ENCODE assay signal across 18 cellular contexts in the genomic region with DNA sequence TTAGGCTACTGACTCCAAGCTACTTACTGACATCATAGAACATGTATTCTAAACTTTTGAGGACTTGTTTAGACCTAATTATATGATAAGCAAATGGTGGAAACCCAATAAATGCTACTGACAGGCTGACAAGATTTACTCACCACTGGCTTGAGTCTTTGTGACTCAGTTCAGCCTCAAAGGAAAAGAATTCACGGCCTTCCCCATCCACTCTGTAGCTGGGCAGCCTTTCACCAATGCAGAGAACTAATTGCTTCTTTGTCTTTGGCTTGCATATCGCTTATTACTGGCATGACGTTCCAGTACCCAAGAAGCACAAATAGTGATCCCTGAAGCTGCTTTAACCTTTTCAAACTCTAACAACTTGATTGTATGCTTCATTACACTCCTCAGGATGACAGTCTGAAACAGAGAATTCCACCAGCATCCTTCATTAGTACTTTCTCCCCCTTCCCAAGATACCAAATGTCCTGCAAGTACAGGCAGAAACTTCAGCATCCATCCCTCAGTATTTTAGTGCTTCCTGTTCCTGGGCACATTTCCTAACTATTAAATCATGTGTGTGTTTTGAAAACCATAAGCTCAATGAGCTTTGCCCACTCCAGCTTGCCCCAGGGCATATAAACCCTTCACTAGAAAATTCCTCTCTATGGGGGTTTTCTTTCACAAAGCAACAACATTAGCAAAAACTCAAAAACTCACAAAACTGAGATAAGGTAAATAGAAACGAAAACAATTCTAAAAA.
DNase-seq lines count a peak whose midpoint lies in the region; ATAC-seq and TF ChIP-seq lines count a peak whose summit lies in the region.
"Had no signal": no experiment of that assay in that cellular context is flagged by ENCODE, and none has a peak within 500 bp of the region (broad histone marks: within the 10 kb centered on the region; RNA-seq: fewer than 3 reads in every experiment).

No MANE protein-coding gene starts in this region.

- CTCF ChIA-PET in GM10248 (lab: Yijun Ruan, JAX): interaction anchor here (0.7 to 0.8 kb wide), 2 partner anchors 22 to 47 kb away, joined by 3 read pairs; no protein-coding TSS in a partner anchor

- no peak for ATAC-seq in RWPE2 (ENCODE audit: low read depth)
- no peak for ATAC-seq in HG03196 (IDR thresholded peaks at IDR 0.05; ENCODE audit: unreplicated experiment)
- no peak for ATAC-seq in HG02938 (IDR thresholded peaks at IDR 0.05; ENCODE audit: unreplicated experiment)
- ATAC-seq in left ventricle myocardium superior: no peak

- H3K4me1 ChIP-seq in RWPE2 (ENCODE audit: insufficient read depth, poor library complexity, severe bottlenecking): peaks cover 8% of the 10 kb centered on the region
- H3K4me1 ChIP-seq: esophagus squamous epithelium, neural progenitor cell had no signal

- POLR2A ChIA-PET in GM10248 (lab: Yijun Ruan, JAX): no interaction called here

- no peaks in the 10 kb centered on the region for H3K27me3 ChIP-seq in RWPE2 (ENCODE audit: insufficient read depth, poor library complexity, severe bottlenecking)
- H3K27me3 ChIP-seq: esophagus squamous epithelium, neural progenitor cell had no signal

- intact Hi-C loops in left ventricle myocardium superior (cut with micrococcal nuclease): no loop called here

- H3K4me3 ChIP-seq in RWPE2 (ENCODE audit: severe bottlenecking) (no peak overlapping the region), retinal pigment epithelial cell (ENCODE audit: low read length) (no peak overlapping the region)
- H3K4me3 ChIP-seq: esophagus squamous epithelium, neural progenitor cell had no signal

- TF ChIP-seq CTCF in RWPE2 (IDR thresholded peaks at IDR 0.05; ENCODE audit: poor library complexity, severe bottlenecking) (no peak), retinal pigment epithelial cell (conservative IDR thresholded peaks at IDR 0.05; ENCODE audit: low read depth, low read length) (no peak), GM10248 (IDR thresholded peaks at IDR 0.05; ENCODE audit: control extremely low read depth, extremely low read depth, low read depth, missing control alignments) (no peak)

- DNase-seq in GM04504 (ENCODE audit: low read depth) (peak; percentile 62), RWPE2 (ENCODE audit: low spot score) (no peak), fibroblast of peridontal ligament (ENCODE audit: extremely low read depth) (peak; percentile 12), retinal pigment epithelial cell (ENCODE audit: low read depth) (peak; percentile 72), left ventricle myocardium superior (no peak), GM10248 (ENCODE audit: extremely low spot score) (no peak)
- DNase-seq: activated gamma-delta T cell treated with Interleukin-2 at 50 U/mL for 16 hours; cerebellar nuclear complex; COR-L47; esophagus squamous epithelium; immature natural killer cell; NCI-H1417; NCI-H524 treated with DMSO at 0.1 percent for 48 hours; Right ventricle myocardium superior; stimulated activated CD4-positive, alpha-beta T cell treated with anti-CD3 and anti-CD28 coated beads, Interleukin-12 subunit alpha, Interleukin-12 subunit beta, amount 100 ng/mL, for 4 hours had no signal

- peak overlapping the region; percentile 26 for H3K27ac ChIP-seq in RWPE2 (ENCODE audit: poor library complexity, severe bottlenecking)
- H3K27ac ChIP-seq: esophagus squamous epithelium, neural progenitor cell had no signal

- no peaks in the 10 kb centered on the region for H3K36me3 ChIP-seq in RWPE2 (ENCODE audit: low read depth)
- H3K36me3 ChIP-seq: esophagus squamous epithelium, neural progenitor cell had no signal

- H3K9me3 ChIP-seq in RWPE2 (ENCODE audit: severe bottlenecking): no peaks in the 10 kb centered on the region
- H3K9me3 ChIP-seq: esophagus squamous epithelium had no signal

Comparison
In these comparisons a context has a peak if more than half of its experiments do, and no peak if none do; other contexts are left out.
1. DNase-seq: peak in GM04504 (single experiment), fibroblast of peridontal ligament (single experiment) and retinal pigment epithelial cell (single experiment); none in RWPE2 (single experiment), left ventricle myocardium superior (single experiment) and GM10248 (single experiment).